16 cellular contexts compared by ENCODE assay signal in the genomic region with DNA sequence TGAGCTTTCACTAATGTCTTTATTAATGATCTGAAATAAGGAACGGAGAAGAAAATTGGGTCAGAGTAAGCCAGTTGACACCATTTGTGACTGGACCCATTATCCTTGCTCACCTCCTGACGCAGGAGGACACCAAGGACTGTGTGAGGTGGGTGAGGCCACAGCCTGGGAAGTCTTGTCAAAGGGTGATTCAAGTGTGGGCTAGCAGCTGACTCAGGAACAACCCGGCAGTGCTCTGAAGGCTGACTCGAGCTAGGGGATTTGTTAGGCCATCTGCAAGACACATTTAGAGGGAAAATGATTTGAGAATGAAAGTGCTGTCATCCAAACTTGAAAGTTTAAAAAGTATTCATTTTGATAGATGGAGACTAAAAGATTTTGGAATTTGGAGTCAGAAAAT. TPM values are rescaled to one million over a fixed set of nuclear protein-coding genes. Genes with fewer than 3 reads are reported as not detected.
DNase-seq lines count a peak whose midpoint lies in the region; ATAC-seq, FAIRE-seq and TF ChIP-seq lines count a peak whose summit lies in the region.
"Had no signal": no experiment of that assay in that cellular context is flagged by ENCODE, and none has a peak within 500 bp of the region (broad histone marks: within the 10 kb centered on the region; RNA-seq: fewer than 3 reads in every experiment).

No MANE protein-coding gene starts in this region.

- H3K36me3 ChIP-seq in left lung = no peaks in the 10 kb centered on the region
- H3K36me3 ChIP-seq: heart left ventricle had no signal

- TF ChIP-seq CTCF in fibroblast of villous mesenchyme (IDR thresholded peaks at IDR 0.05; ENCODE audit: insufficient read depth, low read depth, low read length) (no peak), D721Med (IDR thresholded peaks at IDR 0.05; ENCODE audit: insufficient read depth, missing control alignments) (no peak), left lung (IDR thresholded peaks at IDR 0.05) (no peak)

- no peaks in the 10 kb centered on the region for H3K4me1 ChIP-seq in left lung

- H3K9me3 ChIP-seq in left lung = no peaks in the 10 kb centered on the region
- H3K9me3 ChIP-seq: heart left ventricle had no signal

- H3K27ac ChIP-seq in left lung = no peak overlapping the region

- intact Hi-C loops in left lung (cut with DNase I) = no loop called here

- no peaks in the 10 kb centered on the region for H3K27me3 ChIP-seq in left lung
- H3K27me3 ChIP-seq: heart left ventricle had no signal

- no peak for FAIRE-seq in D721Med (lab: Jason Lieb, UNC)
- FAIRE-seq: endothelial cell of umbilical vein had no signal

- DNase-seq in ELR (ENCODE audit: low read depth) (peak; percentile 81), amniotic epithelial cell (ENCODE audit: low read depth) (peak; percentile 59), fibroblast of villous mesenchyme (ENCODE audit: low read depth) (peak; percentile 80), stromal cell of bone marrow (ENCODE audit: low read depth) (peak; percentile 76), D721Med (ENCODE audit: insufficient read length, low spot score) (no peak), NCI-H1694 treated with DMSO at 0.1 percent for 48 hours (lab: John Stamatoyannopoulos, UW) (no peak), left lung (no peak)
- DNase-seq: activated CD4-positive, alpha-beta memory T cell treated with anti-CD3 and anti-CD28 coated beads for 36 hours; activated T-cell treated with anti-CD3 and anti-CD28 coated beads, Interleukin-2, amount 50 U/mL, for 72 hours; heart left ventricle; NCI-H69; stimulated activated CD4-positive, alpha-beta T cell treated with anti-CD3 and anti-CD28 coated beads, Interleukin-1b, Interleukin-23, amount 100 ng/mL, for 48 hours; SW 1271 had no signal

- no peak overlapping the region for H3K4me3 ChIP-seq in fibroblast of villous mesenchyme (ENCODE audit: low read depth, low read length)
- H3K4me3 ChIP-seq in left lung = no peak overlapping the region
- H3K4me3 ChIP-seq: heart left ventricle had no signal

- no peak for ATAC-seq in left lung
- ATAC-seq in GM21576 (IDR thresholded peaks at IDR 0.05; ENCODE audit: unreplicated experiment) = no peak
- ATAC-seq: activated T-cell treated with anti-CD3 and anti-CD28 coated beads, Interleukin-2, amount 50 U/mL, for 72 hours; natural killer cell treated with Interleukin-12 subunit alpha and Interleukin-12 subunit beta and Interleukin-15 and Interleukin-18, amount 100 ng/mL, for 72 hours had no signal

RNA-seq across cellular contexts. Expression of gene PRRX1, which starts 21.2 kb away (rescaled TPM):
- total RNA-seq in fibroblast of villous mesenchyme (174 and 203 TPM in 2 replicates), left lung (10 to 100 TPM; 64.4 to 79.6 TPM)
- total RNA-seq: activated CD4-positive, alpha-beta memory T cell treated with anti-CD3 and anti-CD28 coated beads for 36 hours; activated T-cell treated with anti-CD3 and anti-CD28 coated beads, Interleukin-2, amount 50 U/mL, for 72 hours; endothelial cell of umbilical vein; natural killer cell treated with Interleukin-12 subunit alpha and Interleukin-12 subunit beta and Interleukin-15 and Interleukin-18, amount 100 ng/mL, for 72 hours had no signal

Comparison
In these comparisons a context has a peak if more than half of its experiments do, and no peak if none do; other contexts are left out.
1. DNase-seq: peak in ELR (single experiment), amniotic epithelial cell (single experiment), fibroblast of villous mesenchyme (single experiment) and stromal cell of bone marrow (single experiment); none in D721Med (single experiment), NCI-H1694 treated with DMSO at 0.1 percent for 48 hours (single experiment) and left lung (0 of 2).